ENCODE assay signal across 9 cellular contexts in genomic region chr14:21103165-21103709, GRCh38. TPM values are rescaled to one million over a fixed set of nuclear protein-coding genes. Genes with fewer than 3 reads are reported as not detected.
A peak's percentile ranks its signal among the peaks of the same experiment; 100 is the strongest.
DNase-seq lines count a peak whose midpoint lies in the region; ATAC-seq and TF ChIP-seq lines count a peak whose summit lies in the region.
"Had no signal": no experiment of that assay in that cellular context is flagged by ENCODE, and none has a peak within 500 bp of the region (broad histone marks: within the 10 kb centered on the region; RNA-seq: fewer than 3 reads in every experiment).

No MANE protein-coding gene starts in this region.

- H3K27ac ChIP-seq in SK-N-SH (ENCODE audit: low read depth in 2 of 2, low read length in 1 of 2): peak overlapping the region; percentile 60 to 90
- peak overlapping the region; percentile 82 for H3K27ac ChIP-seq in SU-DHL-6 (ENCODE audit: low read depth, low read length)

- TF ChIP-seq CTCF in SK-N-SH (IDR thresholded peaks at IDR 0.05) (no peak), SU-DHL-6 (IDR thresholded peaks at IDR 0.05; ENCODE audit: insufficient read depth, low read length, poor library complexity, severe bottlenecking) (peak; percentile 46), glutamatergic neuron (IDR thresholded peaks at IDR 0.05; ENCODE audit: partially characterized antibody, unreplicated experiment) (no peak)

- peaks cover 13% of the 10 kb centered on the region for H3K27me3 Mint-ChIP-seq in glutamatergic neuron (ENCODE audit: unreplicated experiment)
- no peaks in the 10 kb centered on the region for H3K27me3 Mint-ChIP-seq in stimulated activated naive CD8-positive, alpha-beta T cell treated with anti-CD3 and anti-CD28 coated beads, Interleukin-15, amount 100 ng/mL, for 72 hours

- CTCF ChIA-PET in SK-N-SH (lab: Yijun Ruan, JAX): interaction anchor here (0.6 to 20.5 kb wide), 22 partner anchors 9 to 247 kb away, joined by 3 to 555 read pairs (median 15); partner anchors contain the start of genes ARHGEF40 and NDRG2

- H3K9me3 ChIP-seq in SK-N-SH (no peaks in the 10 kb centered on the region), SU-DHL-6 (ENCODE audit: insufficient read depth, low read length) (no peaks in the 10 kb centered on the region)

- H3K4me1 Mint-ChIP-seq in glutamatergic neuron (ENCODE audit: low read depth, unreplicated experiment): peaks cover 43% of the 10 kb centered on the region
- peaks cover 46% of the 10 kb centered on the region for H3K4me1 Mint-ChIP-seq in stimulated activated naive CD8-positive, alpha-beta T cell treated with anti-CD3 and anti-CD28 coated beads, Interleukin-15, amount 100 ng/mL, for 72 hours

- peak overlapping the region; percentile 89 for H3K27ac Mint-ChIP-seq in glutamatergic neuron (ENCODE audit: unreplicated experiment)
- H3K27ac Mint-ChIP-seq in stimulated activated naive CD8-positive, alpha-beta T cell treated with anti-CD3 and anti-CD28 coated beads, Interleukin-15, amount 100 ng/mL, for 72 hours: peak overlapping the region; percentile 97 to 98

- H3K79me2 ChIP-seq in SK-N-SH (ENCODE audit: insufficient read depth) (no peaks in the 10 kb centered on the region), SU-DHL-6 (ENCODE audit: insufficient read depth, low read length) (no peaks in the 10 kb centered on the region)

- no peak for TF ChIP-seq RAD21 in SK-N-SH (IDR thresholded peaks at IDR 0.05; ENCODE audit: low read length)

- peak overlapping the region; percentile 56; the same call in 1 of the 2 replicates for H2AFZ ChIP-seq in SK-N-SH (ENCODE audit: low read depth)
- peak overlapping the region; percentile 74 for H2AFZ ChIP-seq in SU-DHL-6 (ENCODE audit: low read depth, low read length, severe bottlenecking)

- peak overlapping the region; percentile 98 for H3K4me3 Mint-ChIP-seq in glutamatergic neuron (ENCODE audit: unreplicated experiment)
- peak overlapping the region; percentile 86 to 98 for H3K4me3 Mint-ChIP-seq in stimulated activated naive CD8-positive, alpha-beta T cell treated with anti-CD3 and anti-CD28 coated beads, Interleukin-15, amount 100 ng/mL, for 72 hours

- peaks cover 18 to 39% of the 10 kb centered on the region in 2 experiments for H3K4me1 ChIP-seq in SK-N-SH (ENCODE audit: control insufficient read depth in 1 of 2, insufficient read depth in 2 of 2, low read depth in 1 of 2, low read length in 1 of 2)

- DNase-seq in SK-N-SH (peak; percentile 14), glutamatergic neuron (no peak), GM03348 (ENCODE audit: low spot score) (no peak), HT-29 (ENCODE audit: low spot score) (no peak), DMS53 treated with DMSO at 0.1 percent for 48 hours (lab: John Stamatoyannopoulos, UW; ENCODE audit: unreplicated experiment) (no peak)
- no peak for DNase-seq in stimulated activated naive CD8-positive, alpha-beta T cell treated with anti-CD3 and anti-CD28 coated beads, Interleukin-15, amount 100 ng/mL, for 72 hours

- WGBS in SK-N-SH (ENCODE audit: low lambda C conversion rate): 1% methylated on average over 15 of the region's 15 CpGs

- H3K9me2 ChIP-seq in SK-N-SH (no peaks in the 10 kb centered on the region), SU-DHL-6 (replicated peaks; ENCODE audit: insufficient read depth, low read length) (no peaks in the 10 kb centered on the region)

- H3K27me3 ChIP-seq in SK-N-SH (ENCODE audit: insufficient read depth) (no peaks in the 10 kb centered on the region), SU-DHL-6 (ENCODE audit: low read length) (no peaks in the 10 kb centered on the region)

- H3K9ac ChIP-seq in SK-N-SH (peak overlapping the region; percentile 96), SU-DHL-6 (ENCODE audit: low read length) (peak overlapping the region; percentile 96)

- H4K20me1 ChIP-seq in SK-N-SH (ENCODE audit: insufficient read depth): no peaks in the 10 kb centered on the region
- H4K20me1 ChIP-seq in SU-DHL-6 (ENCODE audit: low read depth, low read length): no peaks in the 10 kb centered on the region

- H3K9me3 Mint-ChIP-seq in glutamatergic neuron (ENCODE audit: unreplicated experiment): peaks cover 13% of the 10 kb centered on the region
- H3K9me3 Mint-ChIP-seq in stimulated activated naive CD8-positive, alpha-beta T cell treated with anti-CD3 and anti-CD28 coated beads, Interleukin-15, amount 100 ng/mL, for 72 hours: no peaks in the 10 kb centered on the region

- peak overlapping the region; percentile 96 for H3K4me2 ChIP-seq in SK-N-SH
- peak overlapping the region; percentile 64 for H3K4me2 ChIP-seq in SU-DHL-6 (ENCODE audit: low read depth, low read length, poor library complexity, severe bottlenecking)

- H3K36me3 ChIP-seq in SK-N-SH (replicated peaks in 1 of 2; ENCODE audit: control insufficient read depth in 1 of 2, insufficient read depth in 2 of 2, low read length in 1 of 2) (no peaks in the 10 kb centered on the region), SU-DHL-6 (ENCODE audit: low read length) (no peaks in the 10 kb centered on the region)

- no peak for TF ChIP-seq EP300 in SK-N-SH (IDR thresholded peaks at IDR 0.05; ENCODE audit: borderline replicate concordance in 1 of 2, low read depth in 1 of 2, low read length in 1 of 2)

- H3K4me3 ChIP-seq in SK-N-SH (ENCODE audit: low read depth in 2 of 2, low read length in 1 of 2) (peak overlapping the region; percentile 82 to 86), SU-DHL-6 (ENCODE audit: insufficient read depth, low read length, poor library complexity, severe bottlenecking) (peak overlapping the region; percentile 88)

- H3F3A ChIP-seq in SK-N-SH (replicated peaks; ENCODE audit: insufficient read depth) (peaks cover 21% of the 10 kb centered on the region), SU-DHL-6 (ENCODE audit: insufficient read depth) (peaks cover 4% of the 10 kb centered on the region; the same call in 1 of the 2 replicates)

- ATAC-seq in SK-N-SH treated with all-trans-retinoic acid at 6 μM for 48 hours: no peak
- no peak for ATAC-seq in stimulated activated naive CD8-positive, alpha-beta T cell treated with anti-CD3 and anti-CD28 coated beads, Interleukin-15, amount 100 ng/mL, for 72 hours

- H3K36me3 Mint-ChIP-seq in glutamatergic neuron (ENCODE audit: unreplicated experiment): peaks cover 3% of the 10 kb centered on the region

- POLR2A ChIA-PET in SK-N-SH (lab: Yijun Ruan, JAX): interaction anchor here (0.7 to 2.9 kb wide), 5 partner anchors 8 to 89 kb away, joined by 3 to 14 read pairs (median 3); partner anchors contain the start of gene ARHGEF40

TF ChIP-seq in SK-N-SH, 30 proteins besides CTCF, POLR2A, EP300 and RAD21 (continues in another document):
- 0 out of 2 replicates have a peak, but pooled peaks have one; percentile 70 for TF ChIP-seq ELF1 (IDR thresholded peaks at IDR 0.05)

TF ChIP-seq in SK-N-SH treated with all-trans-retinoic acid at 6 μM for 48 hours, 23 proteins besides CTCF, POLR2A, EP300 and RAD21 (continues in another document):
- TF ChIP-seq TSHZ2 (CRISPR knock-in tag; IDR thresholded peaks at IDR 0.05): no peak
- TF ChIP-seq CSDC2 (CRISPR knock-in tag; IDR thresholded peaks at IDR 0.05): no peak

RNA-seq across cellular contexts. Expression of gene TMEM253, which starts 2.4 kb away (rescaled TPM):
- polyA plus RNA-seq in SK-N-SH (2012; rRNA removed): 0.82 and 0.94 TPM in 2 replicates
- polyA plus RNA-seq in SK-N-SH (2012; cell fraction: cytosol; rRNA removed): 0.41 and 0.58 TPM in 2 replicates
- 2.0 TPM in 2 replicates for polyA plus RNA-seq in SK-N-SH (2012; cell fraction: nucleus; rRNA removed)
- 0.64 TPM for total RNA-seq in glutamatergic neuron (ENCODE audit: unreplicated experiment)
- 0.41 TPM in 1 of 2 replicates, not detected in the other for total RNA-seq in HT-29 (2014; rRNA removed; shearing (Covaris generic))
- total RNA-seq: dermis microvascular lymphatic vessel endothelial cell had no signal

RNA-seq across cellular contexts. Expression of gene ZNF219, which starts 4.8 kb away (rescaled TPM):
- polyA plus RNA-seq in SK-N-SH (2012; rRNA removed): 22.1 and 24.1 TPM in 2 replicates
- polyA plus RNA-seq in SK-N-SH (2012; cell fraction: cytosol; rRNA removed): 10.7 and 24.0 TPM in 2 replicates
- 58.1 and 70.5 TPM in 2 replicates for polyA plus RNA-seq in SK-N-SH (2012; cell fraction: nucleus; rRNA removed)
- total RNA-seq in glutamatergic neuron (ENCODE audit: unreplicated experiment): 103 TPM
- total RNA-seq in HT-29 (2014; rRNA removed; shearing (Covaris generic)): 13.6 and 14.6 TPM in 2 replicates

RNA-seq across cellular contexts. Expression of gene ARHGEF40, which starts 33.1 kb away (rescaled TPM):
- polyA plus RNA-seq in SK-N-SH (2012; rRNA removed): 58.8 and 64.2 TPM in 2 replicates
- polyA plus RNA-seq in SK-N-SH (2012; cell fraction: cytosol; rRNA removed): 20.9 and 35.4 TPM in 2 replicates
- 201 and 236 TPM in 2 replicates for polyA plus RNA-seq in SK-N-SH (2012; cell fraction: nucleus; rRNA removed)
- total RNA-seq in glutamatergic neuron (ENCODE audit: unreplicated experiment): 42.4 TPM
- total RNA-seq in HT-29 (2014; rRNA removed; shearing (Covaris generic)): 18.4 and 20.0 TPM in 2 replicates

RNA-seq across cellular contexts. Expression of gene RNASE8, which starts 45.6 kb away (rescaled TPM):
- polyA plus RNA-seq in SK-N-SH (2012; rRNA removed): not detected in 2 replicates
- not detected in 2 replicates for polyA plus RNA-seq in SK-N-SH (2012; cell fraction: cytosol; rRNA removed)
- polyA plus RNA-seq in SK-N-SH (2012; cell fraction: nucleus; rRNA removed): not detected in 2 replicates
- not detected for total RNA-seq in glutamatergic neuron (ENCODE audit: unreplicated experiment)
- not detected in 2 replicates for total RNA-seq in HT-29 (2014; rRNA removed; shearing (Covaris generic))
- total RNA-seq: dermis microvascular lymphatic vessel endothelial cell had no signal

RNA-seq across cellular contexts. Expression of gene OR5AU1, which starts 52.6 kb away (rescaled TPM):
- not detected in 2 replicates for polyA plus RNA-seq in SK-N-SH (2012; rRNA removed)
- polyA plus RNA-seq in SK-N-SH (2012; cell fraction: cytosol; rRNA removed): not detected in 2 replicates
- polyA plus RNA-seq in SK-N-SH (2012; cell fraction: nucleus; rRNA removed): not detected in 2 replicates
- total RNA-seq in glutamatergic neuron (ENCODE audit: unreplicated experiment): not detected
- total RNA-seq in HT-29 (2014; rRNA removed; shearing (Covaris generic)): not detected in 2 replicates
- total RNA-seq: dermis microvascular lymphatic vessel endothelial cell had no signal
